Comparison of ENCODE assay signal across 8 cellular contexts in the genomic region with DNA sequence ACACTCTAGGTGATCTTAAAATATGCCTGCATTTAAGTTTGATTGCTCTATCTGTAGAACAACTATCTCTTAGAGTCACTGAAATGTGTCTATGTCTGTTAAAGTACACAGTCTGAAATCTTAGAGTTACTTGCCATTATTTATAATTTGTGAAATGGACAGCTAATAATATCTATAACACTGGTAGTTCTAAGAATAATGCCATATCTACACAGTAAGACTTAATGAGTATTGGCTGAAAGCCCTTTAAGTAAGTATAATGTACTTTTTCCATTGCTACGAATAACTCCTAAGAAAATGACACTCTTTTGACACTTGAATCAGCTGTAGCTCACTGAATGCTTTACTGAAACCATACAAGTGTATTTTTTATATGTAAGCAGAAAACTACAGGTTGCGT.
"Had no signal": no experiment of that assay in that cellular context is flagged by ENCODE, and none has a peak within 500 bp of the region (broad histone marks: within the 10 kb centered on the region; RNA-seq: fewer than 3 reads in every experiment).

No MANE protein-coding gene starts in this region.

- H3K27ac ChIP-seq: GM23248, HL-60 had no signal

- H2AFZ ChIP-seq: GM23248 had no signal

- H3K9me3 Mint-ChIP-seq: H9 had no signal

- H3K4me3 Mint-ChIP-seq: H9 had no signal

- H3K4me3 ChIP-seq: GM23248, K562 had no signal

- H3K4me1 Mint-ChIP-seq: H9 had no signal

- FAIRE-seq: HepG2, K562 had no signal

- ATAC-seq: HepG2, K562 had no signal

- H3K9ac ChIP-seq: GM23248 had no signal

- H3K27ac Mint-ChIP-seq: H9 had no signal

- DNase-seq: GM23248, GOT3, H9, HCEC 1CT, KG1 had no signal
